Comparison of ENCODE assay signal across 17 cellular contexts in the genomic region with DNA sequence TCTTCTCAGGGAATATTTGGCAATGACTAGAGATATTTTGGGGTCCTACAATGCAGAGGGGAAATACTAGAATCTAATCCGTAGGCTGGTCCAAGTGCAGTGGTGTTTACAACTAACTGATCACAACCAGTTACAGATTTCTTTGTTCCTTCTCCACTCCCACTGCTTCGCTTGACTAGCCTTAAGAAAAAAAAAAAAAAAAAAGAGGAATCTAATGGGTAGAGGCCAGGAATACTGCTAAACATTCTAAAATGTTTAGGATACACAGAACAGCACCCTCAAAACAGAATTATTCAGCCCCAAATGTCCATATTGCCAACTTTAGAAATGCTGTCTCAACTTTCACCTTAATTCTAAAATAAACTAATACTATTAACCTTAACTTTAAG. TPM values are rescaled to one million over a fixed set of nuclear protein-coding genes. Genes with fewer than 3 reads are reported as not detected.
DNase-seq lines count a peak whose midpoint lies in the region; ATAC-seq and TF ChIP-seq lines count a peak whose summit lies in the region.
"Had no signal": no experiment of that assay in that cellular context is flagged by ENCODE, and none has a peak within 500 bp of the region (broad histone marks: within the 10 kb centered on the region; RNA-seq: fewer than 3 reads in every experiment).

No MANE protein-coding gene starts in this region.

- no peak overlapping the region for H3K4me2 ChIP-seq in Karpas-422 (ENCODE audit: low read depth, low read length, poor library complexity, severe bottlenecking)

- H3K4me1 Mint-ChIP-seq in activated CD8-positive, alpha-beta T cell treated with anti-CD3 and anti-CD28 coated beads for 36 hours (ENCODE audit: low read depth): peaks cover 25% of the 10 kb centered on the region
- H3K4me1 Mint-ChIP-seq in activated CD8-positive, alpha-beta T cell treated with anti-CD3 and anti-CD28 coated beads, Interleukin-2, amount 10 ng/mL, durations not matched to agents 7 days and 5 days (ENCODE audit: low read depth): peaks cover 38% of the 10 kb centered on the region
- peaks cover 21% of the 10 kb centered on the region for H3K4me1 Mint-ChIP-seq in activated naive CD8-positive, alpha-beta T cell treated with anti-CD3 and anti-CD28 coated beads, Interleukin-2, amount 10 ng/mL, durations not matched to agents 7 days and 5 days

- H3K36me3 Mint-ChIP-seq in activated CD8-positive, alpha-beta T cell treated with anti-CD3 and anti-CD28 coated beads for 36 hours (ENCODE audit: low read depth): no peaks in the 10 kb centered on the region
- H3K36me3 Mint-ChIP-seq in activated CD8-positive, alpha-beta T cell treated with anti-CD3 and anti-CD28 coated beads, Interleukin-2, amount 10 ng/mL, durations not matched to agents 7 days and 5 days (ENCODE audit: low read depth): no peaks in the 10 kb centered on the region
- H3K36me3 Mint-ChIP-seq in activated naive CD8-positive, alpha-beta T cell treated with anti-CD3 and anti-CD28 coated beads, Interleukin-2, amount 10 ng/mL, durations not matched to agents 7 days and 5 days: no peaks in the 10 kb centered on the region
- H3K36me3 Mint-ChIP-seq: IgD-negative memory B cell had no signal

- peaks cover 1% of the 10 kb centered on the region for H3K27me3 Mint-ChIP-seq in activated CD8-positive, alpha-beta T cell treated with anti-CD3 and anti-CD28 coated beads for 36 hours
- peaks cover 2% of the 10 kb centered on the region for H3K27me3 Mint-ChIP-seq in activated CD8-positive, alpha-beta T cell treated with anti-CD3 and anti-CD28 coated beads, Interleukin-2, amount 10 ng/mL, durations not matched to agents 7 days and 5 days (ENCODE audit: low read depth)
- no peaks in the 10 kb centered on the region for H3K27me3 Mint-ChIP-seq in activated naive CD8-positive, alpha-beta T cell treated with anti-CD3 and anti-CD28 coated beads, Interleukin-2, amount 10 ng/mL, durations not matched to agents 7 days and 5 days
- H3K27me3 Mint-ChIP-seq: IgD-negative memory B cell had no signal

- no peaks in the 10 kb centered on the region for H3K79me2 ChIP-seq in Karpas-422 (ENCODE audit: low read length)

- no peaks in the 10 kb centered on the region for H3K9me3 ChIP-seq in Karpas-422 (ENCODE audit: low read length)

- no peaks in the 10 kb centered on the region for H3K36me3 ChIP-seq in Karpas-422 (ENCODE audit: insufficient read depth, low read length)

- intact Hi-C loops in activated CD8-positive, alpha-beta T cell treated with anti-CD3 and anti-CD28 coated beads for 36 hours (cut with micrococcal nuclease): no loop called here

- DNase-seq in activated CD8-positive, alpha-beta T cell treated with anti-CD3 and anti-CD28 coated beads for 36 hours: no peak
- DNase-seq in activated CD8-positive, alpha-beta T cell treated with anti-CD3 and anti-CD28 coated beads, Interleukin-2, amount 10 ng/mL, durations not matched to agents 7 days and 5 days: no peak
- DNase-seq in Karpas-422: no peak
- no peak for DNase-seq in activated naive CD8-positive, alpha-beta T cell treated with anti-CD3 and anti-CD28 coated beads, Interleukin-2, amount 10 ng/mL, durations not matched to agents 7 days and 5 days
- peak; percentile 68 for DNase-seq in renal cortical epithelial cell (ENCODE audit: low read depth)
- no peak for DNase-seq in NCI-H510A (lab: John Stamatoyannopoulos, UW)
- no peak for DNase-seq in NCI-H446 treated with DMSO at 0.1 percent for 48 hours (lab: John Stamatoyannopoulos, UW)
- DNase-seq in glomerular visceral epithelial cell (ENCODE audit: extremely low spot score): no peak
- DNase-seq: GOT3, NCI-H1092, NCI-H1694, NCI-H345, SHP77 had no signal

- no peak overlapping the region for H3K9ac ChIP-seq in Karpas-422 (ENCODE audit: low read length)

- CTCF ChIA-PET in activated CD8-positive, alpha-beta T cell treated with anti-CD3 and anti-CD28 coated beads for 36 hours (lab: Charles Lee): no interaction called here
- CTCF ChIA-PET in activated CD8-positive, alpha-beta T cell treated with anti-CD3 and anti-CD28 coated beads, Interleukin-2, amount 10 ng/mL, durations not matched to agents 7 days and 5 days (lab: Charles Lee): no interaction called here

- peak overlapping the region; percentile 40 for H3K27ac Mint-ChIP-seq in activated CD8-positive, alpha-beta T cell treated with anti-CD3 and anti-CD28 coated beads for 36 hours
- H3K27ac Mint-ChIP-seq in activated CD8-positive, alpha-beta T cell treated with anti-CD3 and anti-CD28 coated beads, Interleukin-2, amount 10 ng/mL, durations not matched to agents 7 days and 5 days: no peak overlapping the region
- peak overlapping the region; percentile 74 for H3K27ac Mint-ChIP-seq in activated naive CD8-positive, alpha-beta T cell treated with anti-CD3 and anti-CD28 coated beads, Interleukin-2, amount 10 ng/mL, durations not matched to agents 7 days and 5 days
- H3K27ac Mint-ChIP-seq: IgD-negative memory B cell had no signal

- H3K9me3 Mint-ChIP-seq in activated CD8-positive, alpha-beta T cell treated with anti-CD3 and anti-CD28 coated beads for 36 hours: no peaks in the 10 kb centered on the region
- no peaks in the 10 kb centered on the region for H3K9me3 Mint-ChIP-seq in activated CD8-positive, alpha-beta T cell treated with anti-CD3 and anti-CD28 coated beads, Interleukin-2, amount 10 ng/mL, durations not matched to agents 7 days and 5 days (ENCODE audit: insufficient read depth)
- no peaks in the 10 kb centered on the region for H3K9me3 Mint-ChIP-seq in activated naive CD8-positive, alpha-beta T cell treated with anti-CD3 and anti-CD28 coated beads, Interleukin-2, amount 10 ng/mL, durations not matched to agents 7 days and 5 days
- H3K9me3 Mint-ChIP-seq: IgD-negative memory B cell had no signal

- H2AFZ ChIP-seq in Karpas-422 (ENCODE audit: low read length): peak overlapping the region; percentile 70

- H3K27me3 ChIP-seq in Karpas-422 (ENCODE audit: low read length): no peaks in the 10 kb centered on the region

- H3K9me2 ChIP-seq in Karpas-422 (replicated peaks; ENCODE audit: insufficient read depth, low read length): no peaks in the 10 kb centered on the region

- no peak overlapping the region for H3K4me3 Mint-ChIP-seq in activated CD8-positive, alpha-beta T cell treated with anti-CD3 and anti-CD28 coated beads for 36 hours
- H3K4me3 Mint-ChIP-seq in activated CD8-positive, alpha-beta T cell treated with anti-CD3 and anti-CD28 coated beads, Interleukin-2, amount 10 ng/mL, durations not matched to agents 7 days and 5 days: no peak overlapping the region
- no peak overlapping the region for H3K4me3 Mint-ChIP-seq in activated naive CD8-positive, alpha-beta T cell treated with anti-CD3 and anti-CD28 coated beads, Interleukin-2, amount 10 ng/mL, durations not matched to agents 7 days and 5 days
- H3K4me3 Mint-ChIP-seq: IgD-negative memory B cell had no signal

- peaks cover 26% of the 10 kb centered on the region for H3K4me1 ChIP-seq in Karpas-422 (ENCODE audit: low read length)

- TF ChIP-seq CTCF in activated CD8-positive, alpha-beta T cell treated with anti-CD3 and anti-CD28 coated beads for 36 hours (IDR thresholded peaks at IDR 0.05): no peak

- H3K4me3 ChIP-seq in Karpas-422 (ENCODE audit: low read length): no peak overlapping the region

- H4K20me1 ChIP-seq in Karpas-422 (ENCODE audit: insufficient read depth, low read depth, low read length): no peaks in the 10 kb centered on the region

- H3K27ac ChIP-seq in Karpas-422 (ENCODE audit: low read length): no peak overlapping the region

- POLR2A ChIA-PET in activated CD8-positive, alpha-beta T cell treated with anti-CD3 and anti-CD28 coated beads for 36 hours (lab: Charles Lee): no interaction called here
- POLR2A ChIA-PET in activated CD8-positive, alpha-beta T cell treated with anti-CD3 and anti-CD28 coated beads, Interleukin-2, amount 10 ng/mL, durations not matched to agents 7 days and 5 days (lab: Charles Lee): no interaction called here
- POLR2A ChIA-PET in activated naive CD8-positive, alpha-beta T cell treated with anti-CD3 and anti-CD28 coated beads, Interleukin-2, amount 10 ng/mL, durations not matched to agents 7 days and 5 days (lab: Charles Lee): no interaction called here

- ATAC-seq in activated CD8-positive, alpha-beta T cell treated with anti-CD3 and anti-CD28 coated beads for 36 hours: no peak
- ATAC-seq in activated CD8-positive, alpha-beta T cell treated with anti-CD3 and anti-CD28 coated beads, Interleukin-2, amount 10 ng/mL, durations not matched to agents 7 days and 5 days: no peak
- ATAC-seq in activated naive CD8-positive, alpha-beta T cell treated with anti-CD3 and anti-CD28 coated beads, Interleukin-2, amount 10 ng/mL, durations not matched to agents 7 days and 5 days (ENCODE audit: low read depth): no peak

RNA-seq across cellular contexts. Expression of a gene that starts 49.0 kb away (rescaled TPM):
- 10 to 100 TPM; 73.9 to 81.3 TPM for total RNA-seq in activated CD8-positive, alpha-beta T cell treated with anti-CD3 and anti-CD28 coated beads for 36 hours
- 10 to 100 TPM; 93.8 to 94.1 TPM for total RNA-seq in activated CD8-positive, alpha-beta T cell treated with anti-CD3 and anti-CD28 coated beads, Interleukin-2, amount 10 ng/mL, durations not matched to agents 7 days and 5 days
- total RNA-seq in Karpas-422 (2014; rRNA removed; shearing (Covaris generic); ENCODE audit: low replicate concordance): 1.2 and 1.8 TPM in 2 replicates
- 10 to 100 TPM; 96.0 to 98.8 TPM for total RNA-seq in activated naive CD8-positive, alpha-beta T cell treated with anti-CD3 and anti-CD28 coated beads, Interleukin-2, amount 10 ng/mL, durations not matched to agents 7 days and 5 days
- total RNA-seq in renal cortical epithelial cell: 11.9 and 15.6 TPM in 2 replicates
- total RNA-seq: A673 had no signal

RNA-seq across cellular contexts. Expression of a gene that starts 51.8 kb away (rescaled TPM):
- total RNA-seq in activated CD8-positive, alpha-beta T cell treated with anti-CD3 and anti-CD28 coated beads for 36 hours: not detected
- total RNA-seq in activated CD8-positive, alpha-beta T cell treated with anti-CD3 and anti-CD28 coated beads, Interleukin-2, amount 10 ng/mL, durations not matched to agents 7 days and 5 days: not detected
- not detected in 2 replicates for total RNA-seq in Karpas-422 (2014; rRNA removed; shearing (Covaris generic); ENCODE audit: low replicate concordance)
- total RNA-seq in activated naive CD8-positive, alpha-beta T cell treated with anti-CD3 and anti-CD28 coated beads, Interleukin-2, amount 10 ng/mL, durations not matched to agents 7 days and 5 days: not detected
- not detected in 2 replicates for total RNA-seq in renal cortical epithelial cell
- total RNA-seq: A673, HT1080, M059J had no signal
